In genomic region chr21:45331521-45332257, GRCh38 we compare ENCODE assay signal across 1 cellular context.
TF ChIP-seq lines count a peak whose summit lies in the region.

No MANE protein-coding gene starts in this region.

TF ChIP-seq in WTC11, 78 proteins besides CTCF, POLR2A, EP300 and RAD21 (continued from another document):
- TF ChIP-seq CDX4 (CRISPR knock-in tag; IDR thresholded peaks at IDR 0.05; ENCODE audit: borderline replicate concordance): no peak
- TF ChIP-seq NFATC4 (CRISPR knock-in tag; IDR thresholded peaks at IDR 0.05): no peak
- no peak for TF ChIP-seq TEAD4 (CRISPR knock-in tag; IDR thresholded peaks at IDR 0.05)
- no peak for TF ChIP-seq MXD4 (CRISPR knock-in tag; IDR thresholded peaks at IDR 0.05; ENCODE audit: borderline replicate concordance)
- TF ChIP-seq TCF7 (CRISPR knock-in tag; IDR thresholded peaks at IDR 0.05; ENCODE audit: low read depth): no peak
- TF ChIP-seq GTF2I (CRISPR knock-in tag; conservative IDR thresholded peaks at IDR 0.05): no peak
- TF ChIP-seq ZSCAN18 (CRISPR knock-in tag; IDR thresholded peaks at IDR 0.05): no peak
- TF ChIP-seq ZNF512 (CRISPR knock-in tag; IDR thresholded peaks at IDR 0.05; ENCODE audit: borderline replicate concordance): no peak
- no peak for TF ChIP-seq STAT6 (CRISPR knock-in tag; conservative IDR thresholded peaks at IDR 0.05; ENCODE audit: low read depth)
- TF ChIP-seq HMGXB4 (CRISPR knock-in tag; IDR thresholded peaks at IDR 0.05): no peak
- TF ChIP-seq ZNF532 (CRISPR knock-in tag; IDR thresholded peaks at IDR 0.05; ENCODE audit: borderline replicate concordance): no peak
- TF ChIP-seq ZNF423 (CRISPR knock-in tag; IDR thresholded peaks at IDR 0.05): no peak
- TF ChIP-seq PRDM15 (CRISPR knock-in tag; IDR thresholded peaks at IDR 0.05): no peak
- no peak for TF ChIP-seq ATF3 (CRISPR knock-in tag; conservative IDR thresholded peaks at IDR 0.05)
- TF ChIP-seq E2F4 (CRISPR knock-in tag; IDR thresholded peaks at IDR 0.05; ENCODE audit: borderline replicate concordance, low read depth): no peak
- no peak for TF ChIP-seq ESRRA (CRISPR knock-in tag; IDR thresholded peaks at IDR 0.05; ENCODE audit: borderline replicate concordance)
- no peak for TF ChIP-seq FOXP4 (CRISPR knock-in tag; IDR thresholded peaks at IDR 0.05)
- no peak for TF ChIP-seq ZBTB21 (CRISPR knock-in tag; IDR thresholded peaks at IDR 0.05; ENCODE audit: borderline replicate concordance)
TF ChIP-seq in WTC11: peak in this region for 0.
